Comparison of ENCODE assay signal across 8 cellular contexts in the genomic region with DNA sequence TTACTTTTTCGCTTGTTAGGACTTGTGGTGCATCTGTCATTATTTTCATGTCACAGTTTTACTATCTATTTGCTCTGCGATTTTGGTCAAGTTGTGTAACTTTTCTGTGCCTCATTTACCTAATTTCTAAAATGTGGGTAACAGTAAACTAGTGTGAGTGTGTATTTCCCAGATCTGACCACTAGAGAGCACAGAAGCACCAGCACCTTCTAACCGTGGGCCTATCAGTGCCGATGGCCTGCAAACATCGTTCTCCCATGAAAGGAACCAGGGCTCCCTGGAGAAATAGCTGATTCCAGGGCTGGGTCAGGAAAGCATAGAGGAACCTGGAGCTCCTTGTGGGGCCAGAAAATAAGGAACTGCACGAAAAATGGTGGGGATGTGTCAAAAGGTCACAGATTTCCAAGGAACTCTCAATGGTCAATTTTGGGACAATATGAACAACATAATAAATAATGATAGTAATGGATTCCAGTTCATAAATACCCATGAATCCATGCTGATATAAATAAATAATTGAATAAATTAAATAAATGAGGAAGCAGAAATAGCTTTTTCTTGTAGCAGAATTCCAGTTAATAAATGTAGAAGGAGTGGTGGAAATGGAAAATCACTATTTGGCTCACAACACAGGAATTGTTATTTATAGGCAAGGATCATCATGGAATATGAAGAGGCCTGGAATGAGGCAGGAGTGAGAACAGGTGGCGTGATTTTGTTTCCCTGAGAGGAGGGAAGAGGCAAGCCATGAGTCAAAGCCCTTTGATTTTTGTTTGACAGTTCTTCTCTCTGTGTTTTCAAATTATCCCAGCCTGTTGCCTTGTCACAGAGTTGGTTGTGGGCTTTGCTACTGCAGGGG. TPM values are rescaled to one million over a fixed set of nuclear protein-coding genes. Genes with fewer than 3 reads are reported as not detected.
DNase-seq lines count a peak whose midpoint lies in the region; ATAC-seq and FAIRE-seq lines count a peak whose summit lies in the region.

No MANE protein-coding gene starts in this region.

- in situ Hi-C loops in KBM-7 (cut with MboI; ENCODE audit: low pct_unique_long_range_greater_than_20kb, low sequenced_read_pairs) (no loop called here), SK-MEL-5 (cut with HindIII; ENCODE audit: low pct_unique_long_range_greater_than_20kb, low sequenced_read_pairs) (no loop called here)

- DNase-seq in Right ventricle myocardium inferior (ENCODE audit: missing footprints) (no peak), cardiac septum (ENCODE audit: low spot score) (no peak), KBM-7 (peak; percentile 40), SK-MEL-5 (ENCODE audit: low read depth, low spot score) (peak; percentile 75), midbrain (lab: John Stamatoyannopoulos, UW) (peak; percentile 61)

- FAIRE-seq in endometrium (lab: Jason Lieb, UNC) = peak; percentile 31

- ATAC-seq in Right ventricle myocardium inferior (peak; percentile 72), GM21360 (IDR thresholded peaks at IDR 0.05; ENCODE audit: unreplicated experiment) (no peak), GM21423 (IDR thresholded peaks at IDR 0.05; ENCODE audit: unreplicated experiment) (no peak)

- intact Hi-C loops in Right ventricle myocardium inferior (cut with DNase I) (no loop called here), cardiac septum (cut with DNase I) (no loop called here)

RNA-seq across cellular contexts. Expression of a gene that starts 31.1 kb away (rescaled TPM):
- total RNA-seq in Right ventricle myocardium inferior = not detected
- 0.35 TPM for total RNA-seq in cardiac septum
- not detected in 2 replicates for total RNA-seq in SK-MEL-5 (2014; rRNA removed; shearing (Covaris generic))
- polyA plus RNA-seq in SK-MEL-5 (2015; cell fraction: cytosol; rRNA removed) = not detected in 2 replicates
- not detected in 2 replicates for polyA plus RNA-seq in SK-MEL-5 (2015; cell fraction: nucleus; rRNA removed)

RNA-seq across cellular contexts. Expression of a gene that starts 35.3 kb away (rescaled TPM):
- total RNA-seq in Right ventricle myocardium inferior (4.3 TPM), cardiac septum (2.8 TPM)
- 31.2 and 38.8 TPM in 2 replicates for total RNA-seq in SK-MEL-5 (2014; rRNA removed; shearing (Covaris generic))
- 131 and 160 TPM in 2 replicates for polyA plus RNA-seq in SK-MEL-5 (2015; cell fraction: cytosol; rRNA removed)
- polyA plus RNA-seq in SK-MEL-5 (2015; cell fraction: nucleus; rRNA removed) = 196 and 277 TPM in 2 replicates

Comparison
In these comparisons a context has a peak if more than half of its experiments do, and no peak if none do; other contexts are left out.
1. DNase-seq: peak in KBM-7 (single experiment), SK-MEL-5 (single experiment) and midbrain (single experiment); none in Right ventricle myocardium inferior (single experiment) and cardiac septum (single experiment).